ENCODE assay signal across 1 cellular context in genomic region chr19:39544201-39544903, GRCh38.
A peak's percentile ranks its signal among the peaks of the same experiment; 100 is the strongest.
TF ChIP-seq lines count a peak whose summit lies in the region.

No MANE protein-coding gene starts in this region.

TF ChIP-seq in HepG2, 621 proteins besides CTCF, POLR2A, EP300 and RAD21:
- TF ChIP-seq TFDP2 (CRISPR knock-in tag; IDR thresholded peaks at IDR 0.05) (no peak), FOSL2 (CRISPR knock-in tag; IDR thresholded peaks at IDR 0.05) (peak; percentile 31; the same call in 1 of the 2 replicates), ZNF354B (CRISPR knock-in tag; IDR thresholded peaks at IDR 0.05) (no peak), RBM22 (optimal IDR thresholded peaks at IDR 0.05; ENCODE audit: low read length) (no peak)
